In genomic region chr10:70683601-70684329, GRCh38 we compare ENCODE assay signal across 25 cellular contexts. TPM values are rescaled to one million over a fixed set of nuclear protein-coding genes. Genes with fewer than 3 reads are reported as not detected.
A peak's percentile ranks its signal among the peaks of the same experiment; 100 is the strongest.
DNase-seq lines count a peak whose midpoint lies in the region; ATAC-seq, FAIRE-seq and TF ChIP-seq lines count a peak whose summit lies in the region.
"Had no signal": no experiment of that assay in that cellular context is flagged by ENCODE, and none has a peak within 500 bp of the region (broad histone marks: within the 10 kb centered on the region; RNA-seq: fewer than 3 reads in every experiment).

No MANE protein-coding gene starts in this region.

- H3K79me2 ChIP-seq in K562 (ENCODE audit: control insufficient read depth, insufficient read depth, low read length), result peaks cover 65% of the 10 kb centered on the region

- FAIRE-seq in K562 (lab: Jason Lieb, UNC), result no peak

- H3K36me3 ChIP-seq in K562 (ENCODE audit: control insufficient read depth, insufficient read depth, low read length) (peaks cover 58% of the 10 kb centered on the region; the same call in 2 of the 3 replicates), mucosa of descending colon (ENCODE audit: low read depth) (no peaks in the 10 kb centered on the region), upper lobe of right lung (no peaks in the 10 kb centered on the region)
- H3K36me3 ChIP-seq: breast epithelium, heart left ventricle, thoracic aorta had no signal

- peaks cover 4% of the 10 kb centered on the region for H3K9me1 ChIP-seq in K562 (ENCODE audit: control insufficient read depth, insufficient read depth, low read length)

- POLR2A ChIA-PET in activated CD8-positive, alpha-beta T cell treated with anti-CD3 and anti-CD28 coated beads for 36 hours (lab: Charles Lee), result no interaction called here
- POLR2A ChIA-PET in activated CD8-positive, alpha-beta T cell treated with anti-CD3 and anti-CD28 coated beads, Interleukin-2, amount 10 ng/mL, durations not matched to agents 7 days and 5 days (lab: Charles Lee), result no interaction called here
- POLR2A ChIA-PET in K562 (lab: Yijun Ruan, JAX), result interaction anchor here (0.6 to 3.3 kb wide), 6 partner anchors 9 to 149 kb away, joined by 3 to 18 read pairs (median 5); no protein-coding TSS in a partner anchor

- intact Hi-C loops in activated CD8-positive, alpha-beta T cell treated with anti-CD3 and anti-CD28 coated beads for 36 hours (cut with micrococcal nuclease), result no loop called here
- intact Hi-C loops in K562 (cut with micrococcal nuclease) (no loop called here), mucosa of descending colon (cut with DNase I, micrococcal nuclease) (no loop called here), upper lobe of right lung (cut with DNase I) (no loop called here)

- no peak for DNase-seq in activated CD8-positive, alpha-beta T cell treated with anti-CD3 and anti-CD28 coated beads for 36 hours
- DNase-seq in activated CD8-positive, alpha-beta T cell treated with anti-CD3 and anti-CD28 coated beads, Interleukin-2, amount 10 ng/mL, durations not matched to agents 7 days and 5 days, result no peak
- DNase-seq in K562 (ENCODE audit: extremely low read depth in 1 of 4, low spot score in 3 of 4), result no peak
- DNase-seq in mucosa of descending colon, result no peak
- DNase-seq in upper lobe of right lung, result no peak
- no peak for DNase-seq in HCEC 1CT
- DNase-seq in G401 (ENCODE audit: low spot score), result no peak
- DNase-seq: 8988T; cortex of kidney; DMS53; midbrain; NCI-H1105; NCI-H2081; NCI-H510A treated with DMSO at 0.1 percent for 48 hours; SK-N-SH; stimulated activated naive CD4-positive, alpha-beta T cell had no signal

- no peaks in the 10 kb centered on the region for H3K9me3 Mint-ChIP-seq in activated CD8-positive, alpha-beta T cell treated with anti-CD3 and anti-CD28 coated beads for 36 hours
- H3K9me3 Mint-ChIP-seq in activated CD8-positive, alpha-beta T cell treated with anti-CD3 and anti-CD28 coated beads, Interleukin-2, amount 10 ng/mL, durations not matched to agents 7 days and 5 days (ENCODE audit: insufficient read depth), result no peaks in the 10 kb centered on the region
- H3K9me3 Mint-ChIP-seq: natural killer cell treated with Interleukin-12 subunit alpha and Interleukin-12 subunit beta and Interleukin-15 and Interleukin-18, amount 100 ng/mL, for 72 hours had no signal

- TF ChIP-seq EP300 in K562 (IDR thresholded peaks at IDR 0.05; ENCODE audit: low read length), result no peak

- H3K4me1 ChIP-seq in K562 (replicated peaks in 1 of 2; ENCODE audit: control insufficient read depth in 2 of 2, insufficient read depth in 2 of 2, low read length in 2 of 2) (peaks cover 50 to 52% of the 10 kb centered on the region in 2 experiments), mucosa of descending colon (ENCODE audit: low read depth) (no peaks in the 10 kb centered on the region), upper lobe of right lung (no peaks in the 10 kb centered on the region)
- H3K4me1 ChIP-seq: breast epithelium had no signal

- CTCF ChIA-PET in activated CD8-positive, alpha-beta T cell treated with anti-CD3 and anti-CD28 coated beads for 36 hours (lab: Charles Lee), result no interaction called here
- CTCF ChIA-PET in activated CD8-positive, alpha-beta T cell treated with anti-CD3 and anti-CD28 coated beads, Interleukin-2, amount 10 ng/mL, durations not matched to agents 7 days and 5 days (lab: Charles Lee), result no interaction called here
- CTCF ChIA-PET in K562 (lab: Yijun Ruan, JAX; ENCODE audit: low intra/inter-chr PET ratio), result no interaction called here

- H3K9me3 ChIP-seq in K562 (replicated peaks; ENCODE audit: control insufficient read depth, insufficient read depth, low read depth, low read length) (no peaks in the 10 kb centered on the region), mucosa of descending colon (no peaks in the 10 kb centered on the region), upper lobe of right lung (no peaks in the 10 kb centered on the region)
- H3K9me3 ChIP-seq: breast epithelium, heart left ventricle, SK-N-SH, thoracic aorta had no signal

- H3K4me3 ChIP-seq in K562 (no peak overlapping the region), mucosa of descending colon (no peak overlapping the region), upper lobe of right lung (no peak overlapping the region)
- H3K4me3 ChIP-seq: breast epithelium, heart left ventricle, thoracic aorta had no signal

- TF ChIP-seq CTCF in activated CD8-positive, alpha-beta T cell treated with anti-CD3 and anti-CD28 coated beads for 36 hours (IDR thresholded peaks at IDR 0.05), result no peak
- TF ChIP-seq CTCF in K562 (IDR thresholded peaks at IDR 0.05 in 2 of 3, conservative IDR thresholded peaks at IDR 0.05 in 1 of 3; ENCODE audit: insufficient read depth in 2 of 3, low read depth in 1 of 3, low read length in 3 of 3) (no peak), mucosa of descending colon (IDR thresholded peaks at IDR 0.05) (no peak), upper lobe of right lung (IDR thresholded peaks at IDR 0.05) (no peak)

- peak overlapping the region; percentile 26 to 86; a peak in 3 of 4 replicates for H3K9ac ChIP-seq in K562 (ENCODE audit: insufficient read depth in 1 of 2, low read depth in 2 of 2, low read length in 2 of 2)
- H3K9ac ChIP-seq: SK-N-SH had no signal

- H3K27ac Mint-ChIP-seq in activated CD8-positive, alpha-beta T cell treated with anti-CD3 and anti-CD28 coated beads for 36 hours, result peak overlapping the region; percentile 53
- no peak overlapping the region for H3K27ac Mint-ChIP-seq in activated CD8-positive, alpha-beta T cell treated with anti-CD3 and anti-CD28 coated beads, Interleukin-2, amount 10 ng/mL, durations not matched to agents 7 days and 5 days
- H3K27ac Mint-ChIP-seq: natural killer cell treated with Interleukin-12 subunit alpha and Interleukin-12 subunit beta and Interleukin-15 and Interleukin-18, amount 100 ng/mL, for 72 hours had no signal

- H4K20me1 ChIP-seq in K562 (replicated peaks; ENCODE audit: control insufficient read depth, insufficient read depth, low read length), result no peaks in the 10 kb centered on the region

- peaks cover 29% of the 10 kb centered on the region for H3K4me1 Mint-ChIP-seq in activated CD8-positive, alpha-beta T cell treated with anti-CD3 and anti-CD28 coated beads for 36 hours (ENCODE audit: low read depth)
- H3K4me1 Mint-ChIP-seq in activated CD8-positive, alpha-beta T cell treated with anti-CD3 and anti-CD28 coated beads, Interleukin-2, amount 10 ng/mL, durations not matched to agents 7 days and 5 days (ENCODE audit: low read depth), result peaks cover 10% of the 10 kb centered on the region

- H3K36me3 Mint-ChIP-seq in activated CD8-positive, alpha-beta T cell treated with anti-CD3 and anti-CD28 coated beads for 36 hours (ENCODE audit: low read depth), result no peaks in the 10 kb centered on the region
- no peaks in the 10 kb centered on the region for H3K36me3 Mint-ChIP-seq in activated CD8-positive, alpha-beta T cell treated with anti-CD3 and anti-CD28 coated beads, Interleukin-2, amount 10 ng/mL, durations not matched to agents 7 days and 5 days (ENCODE audit: low read depth)
- H3K36me3 Mint-ChIP-seq: natural killer cell treated with Interleukin-12 subunit alpha and Interleukin-12 subunit beta and Interleukin-15 and Interleukin-18, amount 100 ng/mL, for 72 hours had no signal

- H2AFZ ChIP-seq in K562 (ENCODE audit: low read depth, low read length), result peak overlapping the region; percentile 13; the same call in 1 of the 2 replicates

- TF ChIP-seq POLR2A in K562 (conservative IDR thresholded peaks at IDR 0.05), result no peak

- no TSS peak for BruUV-seq in K562 (replicated peaks; lab: Mats Ljungman, UMichigan)

- peak overlapping the region; percentile 30 for H3K4me2 ChIP-seq in K562 (ENCODE audit: insufficient read depth, low read length)
- H3K4me2 ChIP-seq: SK-N-SH had no signal

- no peak overlapping the region for H3K4me3 Mint-ChIP-seq in activated CD8-positive, alpha-beta T cell treated with anti-CD3 and anti-CD28 coated beads for 36 hours
- no peak overlapping the region for H3K4me3 Mint-ChIP-seq in activated CD8-positive, alpha-beta T cell treated with anti-CD3 and anti-CD28 coated beads, Interleukin-2, amount 10 ng/mL, durations not matched to agents 7 days and 5 days
- H3K4me3 Mint-ChIP-seq: natural killer cell treated with Interleukin-12 subunit alpha and Interleukin-12 subunit beta and Interleukin-15 and Interleukin-18, amount 100 ng/mL, for 72 hours had no signal

- H3K27me3 Mint-ChIP-seq in activated CD8-positive, alpha-beta T cell treated with anti-CD3 and anti-CD28 coated beads for 36 hours, result no peaks in the 10 kb centered on the region
- no peaks in the 10 kb centered on the region for H3K27me3 Mint-ChIP-seq in activated CD8-positive, alpha-beta T cell treated with anti-CD3 and anti-CD28 coated beads, Interleukin-2, amount 10 ng/mL, durations not matched to agents 7 days and 5 days (ENCODE audit: low read depth)
- H3K27me3 Mint-ChIP-seq: natural killer cell treated with Interleukin-12 subunit alpha and Interleukin-12 subunit beta and Interleukin-15 and Interleukin-18, amount 100 ng/mL, for 72 hours had no signal

- ATAC-seq in activated CD8-positive, alpha-beta T cell treated with anti-CD3 and anti-CD28 coated beads for 36 hours, result no peak
- no peak for ATAC-seq in activated CD8-positive, alpha-beta T cell treated with anti-CD3 and anti-CD28 coated beads, Interleukin-2, amount 10 ng/mL, durations not matched to agents 7 days and 5 days
- ATAC-seq in K562 (peak; percentile 25), mucosa of descending colon (peak; percentile 22), upper lobe of right lung (peak; percentile 58), HG02610 (IDR thresholded peaks at IDR 0.05; ENCODE audit: unreplicated experiment) (no peak)
- ATAC-seq: heart left ventricle, left lobe of liver, Panc1 had no signal

- TF ChIP-seq RAD21 in K562 (CRISPR knock-in tag; conservative IDR thresholded peaks at IDR 0.05 in 1 of 2, IDR thresholded peaks at IDR 0.05 in 1 of 2), result no peak

- H3K27me3 ChIP-seq in K562 (ENCODE audit: control insufficient read depth in 2 of 2, insufficient read depth in 2 of 2, low read length in 2 of 2) (no peaks in the 10 kb centered on the region), upper lobe of right lung (no peaks in the 10 kb centered on the region)
- H3K27me3 ChIP-seq: breast epithelium, heart left ventricle had no signal

- in situ Hi-C loops in K562 (cut with MboI), result no loop called here
- in situ Hi-C loops in G401 (cut with HindIII; ENCODE audit: low sequenced_read_pairs), result no loop called here

- whole genome bisulfite sequencing in K562 (ENCODE audit: insufficient coverage, low coverage, missing lambda C conversion rate), result 65% methylated on average over 11 of the region's 11 CpGs

- H3K27ac ChIP-seq in K562 (ENCODE audit: extremely low read depth, low read depth, low read length) (peak overlapping the region; percentile 53; the same call in 2 of the 3 replicates), upper lobe of right lung (no peak overlapping the region)
- H3K27ac ChIP-seq: breast epithelium, heart left ventricle, thoracic aorta, VCaP had no signal

RNA-seq across cellular contexts. Expression of gene ADAMTS14, which starts 11.5 kb away (rescaled TPM):
- under 1 TPM; 0.16 to 0.25 TPM for total RNA-seq in activated CD8-positive, alpha-beta T cell treated with anti-CD3 and anti-CD28 coated beads for 36 hours
- under 1 TPM in 1 of 2 experiments, not detected in 1; 0.05 TPM for total RNA-seq in activated CD8-positive, alpha-beta T cell treated with anti-CD3 and anti-CD28 coated beads, Interleukin-2, amount 10 ng/mL, durations not matched to agents 7 days and 5 days
- 66.8 and 209 TPM in 2 replicates for total RNA-seq in K562 (2011; cell fraction: chromatin; rRNA removed; ENCODE audit: low replicate concordance)
- 115 and 150 TPM in 2 replicates for total RNA-seq in K562 (2011; cell fraction: nucleolus; rRNA removed)
- total RNA-seq in K562 (2011; cell fraction: nucleoplasm; rRNA removed), result 67.9 and 80.6 TPM in 2 replicates
- total RNA-seq in K562 (2014; rRNA removed), result 15.9 and 23.8 TPM in 2 replicates
- 4.3 and 6.3 TPM in 2 replicates for total RNA-seq in K562 (2014; rRNA removed; fragmentation: Illumina TruSeq; extraction: Trizol)
- 15.3 and 15.4 TPM in 2 replicates for total RNA-seq in K562 (2015; rRNA removed; fragmentation: Illumina TruSeq; extraction: Trizol)
- total RNA-seq in K562 (2021), result 30.4 and 31.7 TPM in 2 replicates
- polyA plus RNA-seq in K562 (2011; rRNA removed), result 37.4 and 45.4 TPM in 2 replicates
- 27.2 and 39.3 TPM in 2 replicates for polyA plus RNA-seq in K562 (2011; cell fraction: cytosol; rRNA removed)
- polyA plus RNA-seq in K562 (2011; cell fraction: nucleus; rRNA removed), result 187 and 443 TPM in 2 replicates
- polyA plus RNA-seq in K562 (2012), result 30.9 and 86.2 TPM in 2 replicates
- 20.3 and 24.1 TPM in 2 replicates for polyA plus RNA-seq in K562 (2014; fragmentation: Illumina TruSeq; extraction: Trizol)
- under 1 TPM; 0.04 to 0.27 TPM for polyA plus RNA-seq in K562 (2014; fragmentation: Nextera tagmentation; extraction: Ambion mirVana)
- polyA plus RNA-seq in K562 (2014; rRNA removed), result 32.7 and 35.9 TPM in 2 replicates
- 8.4 and 15.8 TPM in 2 replicates for polyA minus RNA-seq in K562 (2011; rRNA and poly(A)+ RNA removed)
- 15.8 and 16.4 TPM in 2 replicates for polyA minus RNA-seq in K562 (2011; cell fraction: cytosol; rRNA and poly(A)+ RNA removed)
- 55.8 and 81.5 TPM in 2 replicates for polyA minus RNA-seq in K562 (2011; cell fraction: nucleus; rRNA and poly(A)+ RNA removed)
- 1 to 10 TPM; 1.8 to 2.1 (median 2.1) TPM for total RNA-seq in mucosa of descending colon
- total RNA-seq in upper lobe of right lung, result 0.55 TPM
- total RNA-seq in G401 (2014; rRNA removed; shearing (Covaris generic)), result 0.03 TPM in 1 of 2 replicates, not detected in the other
- total RNA-seq: T-helper 2 cell treated with Interferon-gamma antibody and Interleukin-4, amounts not matched to agents 100 ng/mL and 5 ng/mL, for 36 hours had no signal

Comparison
In these comparisons a context has a peak if more than half of its experiments do, and no peak if none do; other contexts are left out.
1. ATAC-seq: peak in K562 (single experiment), mucosa of descending colon (single experiment) and upper lobe of right lung (single experiment); none in activated CD8-positive, alpha-beta T cell treated with anti-CD3 and anti-CD28 coated beads for 36 hours (single experiment), activated CD8-positive, alpha-beta T cell treated with anti-CD3 and anti-CD28 coated beads, Interleukin-2, amount 10 ng/mL, durations not matched to agents 7 days and 5 days (single experiment) and HG02610 (single experiment).